In genomic region chr5:43105369-43106289, GRCh38 we compare ENCODE assay signal across 1 cellular context.
A peak's percentile ranks its signal among the peaks of the same experiment; 100 is the strongest.
TF ChIP-seq lines count a peak whose summit lies in the region.

No MANE protein-coding gene starts in this region.

TF ChIP-seq in GM12878, 131 proteins besides CTCF, POLR2A, EP300 and RAD21 (continued from another document and continues in another):
- TF ChIP-seq NKRF (conservative IDR thresholded peaks at IDR 0.05) (peak; percentile 85), CBX5 (IDR thresholded peaks at IDR 0.05; ENCODE audit: low read depth) (peak; percentile 56; the same call in 1 of the 2 replicates), FOXM1 (IDR thresholded peaks at IDR 0.05; ENCODE audit: low read depth, low read length) (peak; percentile 81), ZBTB40 (IDR thresholded peaks at IDR 0.05; ENCODE audit: borderline replicate concordance) (no peak), IKZF1 (conservative IDR thresholded peaks at IDR 0.05) (peak; percentile 85), SMC3 (IDR thresholded peaks at IDR 0.05; ENCODE audit: borderline replicate concordance, low read length) (peak; percentile 95), FOXK2 (IDR thresholded peaks at IDR 0.05) (no peak), SKIL (IDR thresholded peaks at IDR 0.05; ENCODE audit: low read depth, poor library complexity, severe bottlenecking) (peak; percentile 62), SIN3A (IDR thresholded peaks at IDR 0.05; ENCODE audit: low read depth, low read length) (no peak), SP1 (IDR thresholded peaks at IDR 0.05; ENCODE audit: low read depth, low read length) (peak; percentile 22), SREBF1 (IDR thresholded peaks at IDR 0.05; ENCODE audit: low read length) (no peak), ZNF622 (IDR thresholded peaks at IDR 0.05) (no peak), ZNF24 (IDR thresholded peaks at IDR 0.05) (no peak), MEF2B (IDR thresholded peaks at IDR 0.05; ENCODE audit: partially characterized antibody, poor library complexity, severe bottlenecking) (peak; percentile 31), SUPT20H (IDR thresholded peaks at IDR 0.05; ENCODE audit: borderline replicate concordance, control insufficient read depth, low read depth, low read length) (no peak), KLF5 (IDR thresholded peaks at IDR 0.05; ENCODE audit: partially characterized antibody) (no peak), MEF2A (IDR thresholded peaks at IDR 0.05; ENCODE audit: insufficient read depth, low read depth, low read length) (0 out of 2 replicates have a peak, but pooled peaks have one; percentile 35), ZZZ3 (IDR thresholded peaks at IDR 0.05; ENCODE audit: control insufficient read depth, insufficient read length, low read depth) (no peak), MTA2 (IDR thresholded peaks at IDR 0.05; ENCODE audit: low read depth) (peak; percentile 39; the same call in 1 of the 2 replicates), ZBTB11 (CRISPR knock-in tag; IDR thresholded peaks at IDR 0.05) (no peak), RAD51 (IDR thresholded peaks at IDR 0.05) (no peak), SMARCA5 (IDR thresholded peaks at IDR 0.05) (peak; percentile 100), STAT1 (conservative IDR thresholded peaks at IDR 0.05) (peak; percentile 80; the same call in 1 of the 2 replicates), NBN (IDR thresholded peaks at IDR 0.05) (peak; percentile 89), MLLT1 (IDR thresholded peaks at IDR 0.05) (peak; percentile 71; the same call in 1 of the 2 replicates), IRF3 (IDR thresholded peaks at IDR 0.05) (no peak), LARP7 (IDR thresholded peaks at IDR 0.05) (no peak; the same call in 1 of the 2 replicates), E2F8 (IDR thresholded peaks at IDR 0.05; ENCODE audit: low read depth, partially characterized antibody) (no peak), CREB1 (IDR thresholded peaks at IDR 0.05; ENCODE audit: low read depth) (peak; percentile 63), EED (IDR thresholded peaks at IDR 0.05; ENCODE audit: low read depth) (no peak; the same call in none of the 2 replicates), CHD1 (IDR thresholded peaks at IDR 0.05; ENCODE audit: low read depth, low read length) (no peak), HSF1 (IDR thresholded peaks at IDR 0.05; ENCODE audit: low read depth, low read length) (peak; percentile 70; the same call in 1 of the 2 replicates), EGR1 (IDR thresholded peaks at IDR 0.05; ENCODE audit: borderline replicate concordance in 1 of 2, low read depth in 2 of 2, low read length in 2 of 2) (no peak), NR2C2 (IDR thresholded peaks at IDR 0.05; ENCODE audit: borderline replicate concordance, control insufficient read depth, insufficient read length, low read depth) (no peak), BCLAF1 (IDR thresholded peaks at IDR 0.05) (peak; percentile 30; the same call in 1 of the 2 replicates), TBL1XR1 (IDR thresholded peaks at IDR 0.05; ENCODE audit: low read depth, low read length) (0 out of 2 replicates have a peak, but pooled peaks have one; percentile 32), CEBPB (IDR thresholded peaks at IDR 0.05; ENCODE audit: borderline replicate concordance in 1 of 2, low read depth in 2 of 2, low read length in 2 of 2) (no peak), ASH2L (IDR thresholded peaks at IDR 0.05; ENCODE audit: borderline replicate concordance, low read depth) (no peak)
